ENCODE assay signal across 20 cellular contexts in genomic region chr20:4581838-4582237, GRCh38.
"Had no signal": no experiment of that assay in that cellular context is flagged by ENCODE, and none has a peak within 500 bp of the region (broad histone marks: within the 10 kb centered on the region; RNA-seq: fewer than 3 reads in every experiment).

No MANE protein-coding gene starts in this region.

- H3K9me3 Mint-ChIP-seq: activated naive CD4-positive, alpha-beta T cell treated with anti-CD3 and anti-CD28 coated beads, Interleukin-2, amount 50 U/mL, for 24 hours; stimulated activated naive B cell treated with anti-CD40 and anti-IgM and Interleukin-4, amounts not matched to agents 10 μg/mL and 1 μg/mL and 100 μg/mL, for 72 hours had no signal

- H3K4me3 ChIP-seq: gastrocnemius medialis, tibial artery, uterus had no signal

- H3K9me3 ChIP-seq: gastrocnemius medialis, tibial artery, uterus had no signal

- H3K27ac Mint-ChIP-seq: activated CD8-positive, alpha-beta T cell treated with anti-CD3 and anti-CD28 coated beads, Interleukin-2, amount 10 ng/mL, durations not matched to agents 7 days and 5 days; activated naive CD4-positive, alpha-beta T cell treated with anti-CD3 and anti-CD28 coated beads, Interleukin-2, amount 50 U/mL, for 24 hours; stimulated activated naive B cell treated with anti-CD40 and anti-IgM and Interleukin-4, amounts not matched to agents 10 μg/mL and 1 μg/mL and 100 μg/mL, for 72 hours; T-helper 17 cell had no signal

- H3K4me1 Mint-ChIP-seq: activated naive CD4-positive, alpha-beta T cell treated with anti-CD3 and anti-CD28 coated beads, Interleukin-2, amount 50 U/mL, for 24 hours; stimulated activated naive B cell treated with anti-CD40 and anti-IgM and Interleukin-4, amounts not matched to agents 10 μg/mL and 1 μg/mL and 100 μg/mL, for 72 hours; T-helper 17 cell had no signal

- H3K4me3 Mint-ChIP-seq: activated CD8-positive, alpha-beta T cell treated with anti-CD3 and anti-CD28 coated beads, Interleukin-2, amount 10 ng/mL, durations not matched to agents 7 days and 5 days; activated naive CD4-positive, alpha-beta T cell treated with anti-CD3 and anti-CD28 coated beads, Interleukin-2, amount 50 U/mL, for 24 hours; stimulated activated naive B cell treated with anti-CD40 and anti-IgM and Interleukin-4, amounts not matched to agents 10 μg/mL and 1 μg/mL and 100 μg/mL, for 72 hours; T-helper 17 cell had no signal

- H3K36me3 Mint-ChIP-seq: activated naive CD4-positive, alpha-beta T cell treated with anti-CD3 and anti-CD28 coated beads, Interleukin-2, amount 50 U/mL, for 24 hours; stimulated activated naive B cell treated with anti-CD40 and anti-IgM and Interleukin-4, amounts not matched to agents 10 μg/mL and 1 μg/mL and 100 μg/mL, for 72 hours had no signal

- H3K27ac ChIP-seq: gastrocnemius medialis, parathyroid adenoma, tibial artery, uterus, WERI-Rb-1 had no signal

- DNase-seq: activated CD4-positive, alpha-beta T cell treated with anti-CD3 and anti-CD28 coated beads for 48 hours; activated CD8-positive, alpha-beta memory T cell treated with anti-CD3 and anti-CD28 coated beads, Interleukin-2, amount 50 U/mL, for 4 hours; activated CD8-positive, alpha-beta T cell treated with anti-CD3 and anti-CD28 coated beads, Interleukin-2, amount 10 ng/mL, durations not matched to agents 7 days and 5 days; activated effector memory CD4-positive, alpha-beta T cell treated with anti-CD3 and anti-CD28 coated beads, Interleukin-2, amount 50 U/mL, for 16 hours; activated T-cell treated with anti-CD3 and anti-CD28 coated beads, Interleukin-2, amount 50 U/mL, for 48 hours; central memory CD4-positive, alpha-beta T cell; cortex of kidney; effector CD4-positive, alpha-beta T cell; gastrocnemius medialis; left ventricle myocardium superior; mesenchymal stem cell; stimulated activated CD4-positive, alpha-beta T cell treated with anti-CD3 and anti-CD28 coated beads, Interleukin-15, amount 100 ng/mL, for 24 hours; stimulated activated CD4-positive, alpha-beta T cell treated with anti-CD3 and anti-CD28 coated beads, Interleukin-4, amount 100 ng/mL, for 1 hour; stimulated activated naive B cell treated with anti-CD40 and anti-IgM and Interleukin-4, amounts not matched to agents 10 μg/mL and 1 μg/mL and 100 μg/mL, for 72 hours; T-helper 17 cell; tibial artery; uterus; WERI-Rb-1 had no signal

- ATAC-seq: activated CD8-positive, alpha-beta T cell treated with anti-CD3 and anti-CD28 coated beads, Interleukin-2, amount 10 ng/mL, durations not matched to agents 7 days and 5 days; gastrocnemius medialis; left ventricle myocardium superior; stimulated activated naive B cell treated with anti-CD40 and anti-IgM and Interleukin-4, amounts not matched to agents 10 μg/mL and 1 μg/mL and 100 μg/mL, for 72 hours; T-helper 17 cell had no signal

- H3K4me1 ChIP-seq: gastrocnemius medialis, parathyroid adenoma, tibial artery, uterus had no signal

- H3K36me3 ChIP-seq: gastrocnemius medialis, tibial artery, uterus, WERI-Rb-1 had no signal

- H3K27me3 ChIP-seq: uterus had no signal
